1 cellular context compared by ENCODE assay signal in the genomic region with DNA sequence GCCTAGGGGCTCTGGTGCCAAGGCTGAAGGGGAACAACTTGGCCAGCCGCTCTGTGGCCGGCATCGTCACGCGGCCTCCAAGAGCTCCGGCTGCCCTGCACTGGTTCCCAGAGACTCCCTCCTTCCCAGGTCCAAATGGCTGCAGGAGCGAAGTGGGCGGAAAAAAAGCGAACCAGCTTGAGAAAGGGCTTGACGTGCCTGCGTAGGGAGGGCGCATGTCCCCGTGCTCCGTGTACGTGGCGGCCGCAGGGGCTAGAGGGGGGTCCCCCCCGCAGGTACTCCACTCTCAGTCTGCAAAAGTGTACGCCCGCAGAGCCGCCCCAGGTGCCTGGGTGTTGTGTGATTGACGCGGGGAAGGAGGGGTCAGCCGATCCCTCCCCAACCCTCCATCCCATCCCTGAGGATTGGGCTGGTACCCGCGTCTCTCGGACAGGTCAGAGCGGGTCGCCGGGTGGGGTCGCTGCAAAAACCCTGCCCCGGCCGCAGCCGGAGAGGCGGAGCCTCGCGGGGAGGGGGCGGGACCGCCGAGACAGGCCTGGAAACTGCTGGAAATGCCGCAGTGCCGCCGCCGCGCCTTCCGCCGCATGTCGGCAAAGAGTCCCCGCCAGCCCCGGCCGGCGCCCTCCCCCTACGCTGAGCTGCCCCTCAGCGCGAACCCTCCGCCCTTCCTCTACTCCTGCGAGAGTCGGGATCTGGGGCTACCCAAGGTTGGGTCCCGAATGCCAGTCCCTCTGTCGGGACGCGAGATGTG.
TF ChIP-seq lines count a peak whose summit lies in the region.

No MANE protein-coding gene starts in this region.

TF ChIP-seq in K562, 482 proteins besides CTCF, POLR2A, EP300 and RAD21 (continued from another document and continues in another):
- TF ChIP-seq RBBP5 (IDR thresholded peaks at IDR 0.05; ENCODE audit: borderline replicate concordance, insufficient read depth, low read length, poor library complexity, severe bottlenecking) (peak; percentile 54), EP400 (IDR thresholded peaks at IDR 0.05) (no peak), ARNT (IDR thresholded peaks at IDR 0.05) (no peak), TRIM28 (IDR thresholded peaks at IDR 0.05) (no peak), SAFB (IDR thresholded peaks at IDR 0.05; ENCODE audit: borderline replicate concordance, low read depth, low read length) (no peak), ESRRA (IDR thresholded peaks at IDR 0.05; ENCODE audit: borderline replicate concordance, low read depth) (peak; percentile 72; the same call in 1 of the 2 replicates), ZNF282 (CRISPR knock-in tag; IDR thresholded peaks at IDR 0.05) (no peak), TCFL5 (CRISPR knock-in tag; conservative IDR thresholded peaks at IDR 0.05) (no peak), TCF7 (IDR thresholded peaks at IDR 0.05; ENCODE audit: borderline replicate concordance) (no peak), STAG1 (CRISPR knock-in tag; IDR thresholded peaks at IDR 0.05; ENCODE audit: borderline replicate concordance) (no peak), IFI16 (CRISPR knock-in tag; IDR thresholded peaks at IDR 0.05) (no peak), RAD51 (IDR thresholded peaks at IDR 0.05; ENCODE audit: borderline replicate concordance, low read depth) (no peak), RBM39 (optimal IDR thresholded peaks at IDR 0.05; ENCODE audit: low read depth, low read length) (no peak)
- TF ChIP-seq, protein P1, sequence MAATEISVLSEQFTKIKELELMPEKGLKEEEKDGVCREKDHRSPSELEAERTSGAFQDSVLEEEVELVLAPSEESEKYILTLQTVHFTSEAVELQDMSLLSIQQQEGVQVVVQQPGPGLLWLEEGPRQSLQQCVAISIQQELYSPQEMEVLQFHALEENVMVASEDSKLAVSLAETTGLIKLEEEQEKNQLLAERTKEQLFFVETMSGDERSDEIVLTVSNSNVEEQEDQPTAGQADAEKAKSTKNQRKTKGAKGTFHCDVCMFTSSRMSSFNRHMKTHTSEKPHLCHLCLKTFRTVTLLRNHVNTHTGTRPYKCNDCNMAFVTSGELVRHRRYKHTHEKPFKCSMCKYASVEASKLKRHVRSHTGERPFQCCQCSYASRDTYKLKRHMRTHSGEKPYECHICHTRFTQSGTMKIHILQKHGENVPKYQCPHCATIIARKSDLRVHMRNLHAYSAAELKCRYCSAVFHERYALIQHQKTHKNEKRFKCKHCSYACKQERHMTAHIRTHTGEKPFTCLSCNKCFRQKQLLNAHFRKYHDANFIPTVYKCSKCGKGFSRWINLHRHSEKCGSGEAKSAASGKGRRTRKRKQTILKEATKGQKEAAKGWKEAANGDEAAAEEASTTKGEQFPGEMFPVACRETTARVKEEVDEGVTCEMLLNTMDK (IDR thresholded peaks at IDR 0.05; ENCODE audit: borderline replicate concordance, insufficient read depth, low read depth, low read length, poor library complexity, severe bottlenecking) = peak; percentile 14
- TF ChIP-seq, protein P2, sequence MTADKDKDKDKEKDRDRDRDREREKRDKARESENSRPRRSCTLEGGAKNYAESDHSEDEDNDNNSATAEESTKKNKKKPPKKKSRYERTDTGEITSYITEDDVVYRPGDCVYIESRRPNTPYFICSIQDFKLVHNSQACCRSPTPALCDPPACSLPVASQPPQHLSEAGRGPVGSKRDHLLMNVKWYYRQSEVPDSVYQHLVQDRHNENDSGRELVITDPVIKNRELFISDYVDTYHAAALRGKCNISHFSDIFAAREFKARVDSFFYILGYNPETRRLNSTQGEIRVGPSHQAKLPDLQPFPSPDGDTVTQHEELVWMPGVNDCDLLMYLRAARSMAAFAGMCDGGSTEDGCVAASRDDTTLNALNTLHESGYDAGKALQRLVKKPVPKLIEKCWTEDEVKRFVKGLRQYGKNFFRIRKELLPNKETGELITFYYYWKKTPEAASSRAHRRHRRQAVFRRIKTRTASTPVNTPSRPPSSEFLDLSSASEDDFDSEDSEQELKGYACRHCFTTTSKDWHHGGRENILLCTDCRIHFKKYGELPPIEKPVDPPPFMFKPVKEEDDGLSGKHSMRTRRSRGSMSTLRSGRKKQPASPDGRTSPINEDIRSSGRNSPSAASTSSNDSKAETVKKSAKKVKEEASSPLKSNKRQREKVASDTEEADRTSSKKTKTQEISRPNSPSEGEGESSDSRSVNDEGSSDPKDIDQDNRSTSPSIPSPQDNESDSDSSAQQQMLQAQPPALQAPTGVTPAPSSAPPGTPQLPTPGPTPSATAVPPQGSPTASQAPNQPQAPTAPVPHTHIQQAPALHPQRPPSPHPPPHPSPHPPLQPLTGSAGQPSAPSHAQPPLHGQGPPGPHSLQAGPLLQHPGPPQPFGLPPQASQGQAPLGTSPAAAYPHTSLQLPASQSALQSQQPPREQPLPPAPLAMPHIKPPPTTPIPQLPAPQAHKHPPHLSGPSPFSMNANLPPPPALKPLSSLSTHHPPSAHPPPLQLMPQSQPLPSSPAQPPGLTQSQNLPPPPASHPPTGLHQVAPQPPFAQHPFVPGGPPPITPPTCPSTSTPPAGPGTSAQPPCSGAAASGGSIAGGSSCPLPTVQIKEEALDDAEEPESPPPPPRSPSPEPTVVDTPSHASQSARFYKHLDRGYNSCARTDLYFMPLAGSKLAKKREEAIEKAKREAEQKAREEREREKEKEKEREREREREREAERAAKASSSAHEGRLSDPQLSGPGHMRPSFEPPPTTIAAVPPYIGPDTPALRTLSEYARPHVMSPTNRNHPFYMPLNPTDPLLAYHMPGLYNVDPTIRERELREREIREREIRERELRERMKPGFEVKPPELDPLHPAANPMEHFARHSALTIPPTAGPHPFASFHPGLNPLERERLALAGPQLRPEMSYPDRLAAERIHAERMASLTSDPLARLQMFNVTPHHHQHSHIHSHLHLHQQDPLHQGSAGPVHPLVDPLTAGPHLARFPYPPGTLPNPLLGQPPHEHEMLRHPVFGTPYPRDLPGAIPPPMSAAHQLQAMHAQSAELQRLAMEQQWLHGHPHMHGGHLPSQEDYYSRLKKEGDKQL (CRISPR knock-in tag; IDR thresholded peaks at IDR 0.05; ENCODE audit: borderline replicate concordance) = 0 out of 2 replicates have a peak, but pooled peaks have one; percentile 57
- TF ChIP-seq, protein P3, sequence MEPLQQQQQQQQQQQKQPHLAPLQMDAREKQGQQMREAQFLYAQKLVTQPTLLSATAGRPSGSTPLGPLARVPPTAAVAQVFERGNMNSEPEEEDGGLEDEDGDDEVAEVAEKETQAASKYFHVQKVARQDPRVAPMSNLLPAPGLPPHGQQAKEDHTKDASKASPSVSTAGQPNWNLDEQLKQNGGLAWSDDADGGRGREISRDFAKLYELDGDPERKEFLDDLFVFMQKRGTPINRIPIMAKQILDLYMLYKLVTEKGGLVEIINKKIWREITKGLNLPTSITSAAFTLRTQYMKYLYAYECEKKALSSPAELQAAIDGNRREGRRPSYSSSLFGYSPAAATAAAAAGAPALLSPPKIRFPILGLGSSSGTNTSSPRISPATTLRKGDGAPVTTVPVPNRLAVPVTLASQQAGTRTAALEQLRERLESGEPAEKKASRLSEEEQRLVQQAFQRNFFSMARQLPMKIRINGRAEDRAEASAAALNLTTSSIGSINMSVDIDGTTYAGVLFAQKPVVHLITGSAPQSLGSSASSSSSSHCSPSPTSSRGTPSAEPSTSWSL (CRISPR knock-in tag; IDR thresholded peaks at IDR 0.05; ENCODE audit: borderline replicate concordance) = no peak
- TF ChIP-seq, protein P4, sequence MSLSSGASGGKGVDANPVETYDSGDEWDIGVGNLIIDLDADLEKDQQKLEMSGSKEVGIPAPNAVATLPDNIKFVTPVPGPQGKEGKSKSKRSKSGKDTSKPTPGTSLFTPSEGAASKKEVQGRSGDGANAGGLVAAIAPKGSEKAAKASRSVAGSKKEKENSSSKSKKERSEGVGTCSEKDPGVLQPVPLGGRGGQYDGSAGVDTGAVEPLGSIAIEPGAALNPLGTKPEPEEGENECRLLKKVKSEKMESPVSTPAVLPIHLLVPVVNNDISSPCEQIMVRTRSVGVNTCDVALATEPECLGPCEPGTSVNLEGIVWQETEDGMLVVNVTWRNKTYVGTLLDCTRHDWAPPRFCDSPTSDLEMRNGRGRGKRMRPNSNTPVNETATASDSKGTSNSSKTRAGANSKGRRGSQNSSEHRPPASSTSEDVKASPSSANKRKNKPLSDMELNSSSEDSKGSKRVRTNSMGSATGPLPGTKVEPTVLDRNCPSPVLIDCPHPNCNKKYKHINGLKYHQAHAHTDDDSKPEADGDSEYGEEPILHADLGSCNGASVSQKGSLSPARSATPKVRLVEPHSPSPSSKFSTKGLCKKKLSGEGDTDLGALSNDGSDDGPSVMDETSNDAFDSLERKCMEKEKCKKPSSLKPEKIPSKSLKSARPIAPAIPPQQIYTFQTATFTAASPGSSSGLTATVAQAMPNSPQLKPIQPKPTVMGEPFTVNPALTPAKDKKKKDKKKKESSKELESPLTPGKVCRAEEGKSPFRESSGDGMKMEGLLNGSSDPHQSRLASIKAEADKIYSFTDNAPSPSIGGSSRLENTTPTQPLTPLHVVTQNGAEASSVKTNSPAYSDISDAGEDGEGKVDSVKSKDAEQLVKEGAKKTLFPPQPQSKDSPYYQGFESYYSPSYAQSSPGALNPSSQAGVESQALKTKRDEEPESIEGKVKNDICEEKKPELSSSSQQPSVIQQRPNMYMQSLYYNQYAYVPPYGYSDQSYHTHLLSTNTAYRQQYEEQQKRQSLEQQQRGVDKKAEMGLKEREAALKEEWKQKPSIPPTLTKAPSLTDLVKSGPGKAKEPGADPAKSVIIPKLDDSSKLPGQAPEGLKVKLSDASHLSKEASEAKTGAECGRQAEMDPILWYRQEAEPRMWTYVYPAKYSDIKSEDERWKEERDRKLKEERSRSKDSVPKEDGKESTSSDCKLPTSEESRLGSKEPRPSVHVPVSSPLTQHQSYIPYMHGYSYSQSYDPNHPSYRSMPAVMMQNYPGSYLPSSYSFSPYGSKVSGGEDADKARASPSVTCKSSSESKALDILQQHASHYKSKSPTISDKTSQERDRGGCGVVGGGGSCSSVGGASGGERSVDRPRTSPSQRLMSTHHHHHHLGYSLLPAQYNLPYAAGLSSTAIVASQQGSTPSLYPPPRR (CRISPR knock-in tag; IDR thresholded peaks at IDR 0.05; ENCODE audit: borderline replicate concordance) = peak; percentile 91; the same call in 1 of the 2 replicates
- TF ChIP-seq, protein P5, sequence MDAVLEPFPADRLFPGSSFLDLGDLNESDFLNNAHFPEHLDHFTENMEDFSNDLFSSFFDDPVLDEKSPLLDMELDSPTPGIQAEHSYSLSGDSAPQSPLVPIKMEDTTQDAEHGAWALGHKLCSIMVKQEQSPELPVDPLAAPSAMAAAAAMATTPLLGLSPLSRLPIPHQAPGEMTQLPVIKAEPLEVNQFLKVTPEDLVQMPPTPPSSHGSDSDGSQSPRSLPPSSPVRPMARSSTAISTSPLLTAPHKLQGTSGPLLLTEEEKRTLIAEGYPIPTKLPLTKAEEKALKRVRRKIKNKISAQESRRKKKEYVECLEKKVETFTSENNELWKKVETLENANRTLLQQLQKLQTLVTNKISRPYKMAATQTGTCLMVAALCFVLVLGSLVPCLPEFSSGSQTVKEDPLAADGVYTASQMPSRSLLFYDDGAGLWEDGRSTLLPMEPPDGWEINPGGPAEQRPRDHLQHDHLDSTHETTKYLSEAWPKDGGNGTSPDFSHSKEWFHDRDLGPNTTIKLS (IDR thresholded peaks at IDR 0.05; ENCODE audit: borderline replicate concordance, low read depth) = peak; percentile 84; the same call in 1 of the 2 replicates
- TF ChIP-seq, protein P6, sequence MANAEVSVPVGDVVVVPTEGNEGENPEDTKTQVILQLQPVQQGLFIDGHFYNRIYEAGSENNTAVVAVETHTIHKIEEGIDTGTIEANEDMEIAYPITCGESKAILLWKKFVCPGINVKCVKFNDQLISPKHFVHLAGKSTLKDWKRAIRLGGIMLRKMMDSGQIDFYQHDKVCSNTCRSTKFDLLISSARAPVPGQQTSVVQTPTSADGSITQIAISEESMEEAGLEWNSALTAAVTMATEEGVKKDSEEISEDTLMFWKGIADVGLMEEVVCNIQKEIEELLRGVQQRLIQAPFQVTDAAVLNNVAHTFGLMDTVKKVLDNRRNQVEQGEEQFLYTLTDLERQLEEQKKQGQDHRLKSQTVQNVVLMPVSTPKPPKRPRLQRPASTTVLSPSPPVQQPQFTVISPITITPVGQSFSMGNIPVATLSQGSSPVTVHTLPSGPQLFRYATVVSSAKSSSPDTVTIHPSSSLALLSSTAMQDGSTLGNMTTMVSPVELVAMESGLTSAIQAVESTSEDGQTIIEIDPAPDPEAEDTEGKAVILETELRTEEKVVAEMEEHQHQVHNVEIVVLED (CRISPR knock-in tag; IDR thresholded peaks at IDR 0.05) = peak; percentile 37
